Comparison of ENCODE assay signal across 8 cellular contexts in genomic region chr6:163415176-163415619, GRCh38. TPM values are rescaled to one million over a fixed set of nuclear protein-coding genes. Genes with fewer than 3 reads are reported as not detected.
DNase-seq lines count a peak whose midpoint lies in the region; ATAC-seq and TF ChIP-seq lines count a peak whose summit lies in the region.

No MANE protein-coding gene starts in this region.

- peak overlapping the region; percentile 83 for H3K4me3 Mint-ChIP-seq in Calu3 (ENCODE audit: low read depth, unreplicated experiment)
- peak overlapping the region; percentile 74 for H3K4me3 Mint-ChIP-seq in T-helper 2 cell treated with Interferon-gamma antibody and Interleukin-4, amounts not matched to agents 5 μg/mL and 100 μg/mL, for 36 hours
- peak overlapping the region; percentile 79 for H3K4me3 Mint-ChIP-seq in neural crest cell

- H3K4me3 ChIP-seq in HEK293 (ENCODE audit: low read depth, low read length) = peak overlapping the region; percentile 88
- peak overlapping the region; percentile 75 for H3K4me3 ChIP-seq in effector memory CD4-positive, alpha-beta T cell (ENCODE audit: insufficient read depth, low read depth, low read length, poor library complexity, severe bottlenecking)

- no peak for ATAC-seq in GM18517 (IDR thresholded peaks at IDR 0.05; ENCODE audit: unreplicated experiment)

- H3K4me1 ChIP-seq in HEK293 (ENCODE audit: control insufficient read depth, insufficient read depth, low read length) = peaks cover 24% of the 10 kb centered on the region
- peaks cover 3% of the 10 kb centered on the region for H3K4me1 ChIP-seq in effector memory CD4-positive, alpha-beta T cell (ENCODE audit: control insufficient read depth, insufficient read depth, low read length, poor library complexity, severe bottlenecking)

- H3K27me3 ChIP-seq in effector memory CD4-positive, alpha-beta T cell (replicated peaks; ENCODE audit: control insufficient read depth, insufficient read depth, low read length, poor library complexity, severe bottlenecking) = no peaks in the 10 kb centered on the region

- H3K27me3 Mint-ChIP-seq in Calu3 (ENCODE audit: unreplicated experiment) (no peaks in the 10 kb centered on the region), neural crest cell (ENCODE audit: low read depth) (no peaks in the 10 kb centered on the region)
- peaks cover 8% of the 10 kb centered on the region for H3K27me3 Mint-ChIP-seq in T-helper 2 cell treated with Interferon-gamma antibody and Interleukin-4, amounts not matched to agents 5 μg/mL and 100 μg/mL, for 36 hours (ENCODE audit: low read depth)

- H3K4me1 Mint-ChIP-seq in Calu3 (ENCODE audit: low read depth, unreplicated experiment) (peaks cover 27% of the 10 kb centered on the region), neural crest cell (peaks cover 52% of the 10 kb centered on the region)
- peaks cover 36% of the 10 kb centered on the region for H3K4me1 Mint-ChIP-seq in T-helper 2 cell treated with Interferon-gamma antibody and Interleukin-4, amounts not matched to agents 5 μg/mL and 100 μg/mL, for 36 hours (ENCODE audit: low read depth)

- CTCF ChIA-PET in Calu3 (lab: Charles Lee) = interaction anchor here (0.7 kb wide), 1 partner anchor 193 kb away, joined by 6 read pairs; no protein-coding TSS in a partner anchor
- CTCF ChIA-PET in HEK293 (lab: Yijun Ruan, JAX) = interaction anchor here (0.6 to 1.1 kb wide), 4 partner anchors 12 to 231 kb away, joined by 3 to 4 read pairs (median 4); no protein-coding TSS in a partner anchor

- H3K9me3 Mint-ChIP-seq in Calu3 (ENCODE audit: low read depth, unreplicated experiment) (no peaks in the 10 kb centered on the region), neural crest cell (no peaks in the 10 kb centered on the region)
- H3K9me3 Mint-ChIP-seq in T-helper 2 cell treated with Interferon-gamma antibody and Interleukin-4, amounts not matched to agents 5 μg/mL and 100 μg/mL, for 36 hours = no peaks in the 10 kb centered on the region

- peak overlapping the region; percentile 96 for H3K27ac ChIP-seq in HEK293 (ENCODE audit: extremely low read depth, low read depth, low read length)
- peak overlapping the region; percentile 85 for H3K27ac ChIP-seq in effector memory CD4-positive, alpha-beta T cell (ENCODE audit: insufficient read depth, low read length, poor library complexity, severe bottlenecking)

- no peak overlapping the region for H3K27ac Mint-ChIP-seq in Calu3 (ENCODE audit: unreplicated experiment)
- peak overlapping the region; percentile 77 for H3K27ac Mint-ChIP-seq in T-helper 2 cell treated with Interferon-gamma antibody and Interleukin-4, amounts not matched to agents 5 μg/mL and 100 μg/mL, for 36 hours
- H3K27ac Mint-ChIP-seq in neural crest cell (ENCODE audit: unreplicated experiment) = no peak overlapping the region

- H3K36me3 Mint-ChIP-seq in Calu3 (ENCODE audit: insufficient read depth, unreplicated experiment) (peaks cover 69% of the 10 kb centered on the region), neural crest cell (ENCODE audit: low read depth) (peaks cover 9% of the 10 kb centered on the region)
- H3K36me3 Mint-ChIP-seq in T-helper 2 cell treated with Interferon-gamma antibody and Interleukin-4, amounts not matched to agents 5 μg/mL and 100 μg/mL, for 36 hours (ENCODE audit: low read depth) = peaks cover 4% of the 10 kb centered on the region

- no TSS peak for BruUV-seq in Calu3 (replicated peaks; lab: Mats Ljungman, UMichigan)

- no peaks in the 10 kb centered on the region for H3K9me3 ChIP-seq in HEK293 (ENCODE audit: control insufficient read depth, insufficient read depth, low read depth, low read length)
- H3K9me3 ChIP-seq in effector memory CD4-positive, alpha-beta T cell (ENCODE audit: control insufficient read depth, low read length) = no peaks in the 10 kb centered on the region

- TF ChIP-seq CTCF in Calu3 (IDR thresholded peaks at IDR 0.05; ENCODE audit: unreplicated experiment) = no peak
- TF ChIP-seq CTCF in HEK293 (tag by site-specific recombination; IDR thresholded peaks at IDR 0.05) = no peak
- no peak for TF ChIP-seq CTCF in neural crest cell (conservative IDR thresholded peaks at IDR 0.05)

- intact Hi-C loops in Calu3 (cut with micrococcal nuclease; ENCODE audit: unreplicated experiment) = loop anchor here (5.0 kb wide), 2 partner anchors 97 to 558 kb away; no protein-coding TSS in a partner anchor

- POLR2A ChIA-PET in HEK293 (lab: Yijun Ruan, JAX) = interaction anchor here (0.6 kb wide), 1 partner anchor 1341 kb away, joined by 6 read pairs; no protein-coding TSS in a partner anchor

- DNase-seq in Calu3 = no peak
- DNase-seq in T-helper 2 cell treated with Interferon-gamma antibody and Interleukin-4, amounts not matched to agents 5 μg/mL and 100 μg/mL, for 36 hours (ENCODE audit: low spot score) = no peak
- DNase-seq in effector memory CD4-positive, alpha-beta T cell = peak in 1 of 3 donors; percentile 15
- peak; percentile 20 for DNase-seq in neural crest cell (ENCODE audit: low read depth, low spot score)
- DNase-seq in GM19240 (ENCODE audit: insufficient read length, low spot score) = no peak
- no peak for DNase-seq in SIG-M5 treated with dmso at 0.1 percent for 504 hours (lab: John Stamatoyannopoulos, UW; ENCODE audit: unreplicated experiment)

- H3K36me3 ChIP-seq in HEK293 (ENCODE audit: control insufficient read depth in 2 of 2, insufficient read depth in 1 of 2, low read length in 2 of 2) = no peaks in the 10 kb centered on the region
- no peaks in the 10 kb centered on the region for H3K36me3 ChIP-seq in effector memory CD4-positive, alpha-beta T cell (ENCODE audit: control insufficient read depth, insufficient read depth, low read length)

TF ChIP-seq in HEK293, 187 proteins besides CTCF, POLR2A, EP300 and RAD21 (continues in another document):
- TF ChIP-seq ZNF561 (tag by site-specific recombination; IDR thresholded peaks at IDR 0.05; ENCODE audit: borderline replicate concordance) = no peak
- TF ChIP-seq GFI1B (tag by site-specific recombination; IDR thresholded peaks at IDR 0.05) = no peak
- no peak for TF ChIP-seq ZNF223 (tag by site-specific recombination; IDR thresholded peaks at IDR 0.05)
- no peak for TF ChIP-seq ZNF621 (tag by site-specific recombination; IDR thresholded peaks at IDR 0.05)
- no peak for TF ChIP-seq ZNF596 (tag by site-specific recombination; IDR thresholded peaks at IDR 0.05)
- peak; percentile 45 for TF ChIP-seq ZBTB26 (tag by site-specific recombination; optimal IDR thresholded peaks at IDR 0.05)
- no peak for TF ChIP-seq ZNF311 (tag by site-specific recombination; IDR thresholded peaks at IDR 0.05; ENCODE audit: borderline replicate concordance)
- no peak for TF ChIP-seq ZNF571 (tag by site-specific recombination; IDR thresholded peaks at IDR 0.05)
- no peak for TF ChIP-seq ZNF211 (tag by site-specific recombination; IDR thresholded peaks at IDR 0.05; ENCODE audit: low read depth)
- no peak for TF ChIP-seq ZNF280C (tag by site-specific recombination; IDR thresholded peaks at IDR 0.05)
- TF ChIP-seq ZNF629 (tag by site-specific recombination; IDR thresholded peaks at IDR 0.05) = no peak
- TF ChIP-seq ZNF76 (tag by site-specific recombination; IDR thresholded peaks at IDR 0.05; ENCODE audit: borderline replicate concordance, low read depth) = peak; percentile 20; the same call in 1 of the 2 replicates
- TF ChIP-seq ZNF10 (tag by site-specific recombination; IDR thresholded peaks at IDR 0.05) = no peak
- no peak for TF ChIP-seq ZNF544 (tag by site-specific recombination; IDR thresholded peaks at IDR 0.05)
- TF ChIP-seq ZNF146 (tag by site-specific recombination; IDR thresholded peaks at IDR 0.05) = no peak
- no peak for TF ChIP-seq ZBTB8A (tag by site-specific recombination; IDR thresholded peaks at IDR 0.05)
- TF ChIP-seq GLIS2 (tag by site-specific recombination; IDR thresholded peaks at IDR 0.05) = no peak
- TF ChIP-seq ZNF624 (tag by site-specific recombination; IDR thresholded peaks at IDR 0.05) = no peak
- TF ChIP-seq KLF8 (tag by site-specific recombination; IDR thresholded peaks at IDR 0.05) = 0 out of 2 replicates have a peak, but pooled peaks have one; percentile 28
- peak; percentile 57 for TF ChIP-seq SP2 (tag by site-specific recombination; IDR thresholded peaks at IDR 0.05)
- TF ChIP-seq ZNF324 (tag by site-specific recombination; IDR thresholded peaks at IDR 0.05) = no peak
- no peak for TF ChIP-seq BCL11B (tag by site-specific recombination; IDR thresholded peaks at IDR 0.05; ENCODE audit: low read depth)

RNA-seq across cellular contexts. Expression of gene QKI, which starts 0.7 kb away (rescaled TPM):
- 94.1 and 131 TPM in 2 replicates for total RNA-seq in Calu3 (2022)
- total RNA-seq in neural crest cell = 260 and 267 TPM in 2 replicates
